12 cellular contexts compared by ENCODE assay signal in the genomic region with DNA sequence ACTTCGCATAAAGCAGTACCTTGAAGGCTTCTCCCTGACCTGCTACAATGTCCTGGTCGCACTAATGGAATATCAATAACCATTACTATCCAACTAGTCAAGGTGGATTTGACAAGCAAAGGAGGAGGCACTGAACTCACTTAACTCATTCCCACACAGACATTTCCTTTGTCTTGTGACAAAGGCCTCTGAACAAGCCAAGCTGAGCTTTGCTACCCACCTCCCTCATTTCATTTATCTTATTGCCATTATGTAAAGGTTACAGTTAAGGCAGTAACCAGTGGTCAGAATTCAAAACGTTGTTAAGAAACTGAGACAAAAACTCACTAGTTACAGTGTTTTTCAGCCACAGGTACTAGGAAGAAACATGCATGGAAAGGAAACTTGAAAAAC. TPM values are rescaled to one million over a fixed set of nuclear protein-coding genes. Genes with fewer than 3 reads are reported as not detected.
A peak's percentile ranks its signal among the peaks of the same experiment; 100 is the strongest.
DNase-seq lines count a peak whose midpoint lies in the region; ATAC-seq and TF ChIP-seq lines count a peak whose summit lies in the region.
"Had no signal": no experiment of that assay in that cellular context is flagged by ENCODE, and none has a peak within 500 bp of the region (broad histone marks: within the 10 kb centered on the region; RNA-seq: fewer than 3 reads in every experiment).

No MANE protein-coding gene starts in this region.

- peak overlapping the region; percentile 4 to 65 (median 43); a peak in 21 of 22 replicates for H3K4me2 ChIP-seq in BLaER1 treated with 17β-estradiol and CSF1 and Interleukin-3, amounts not matched to agents 10 nM and 100 nM
- no peak overlapping the region for H3K4me2 ChIP-seq in parathyroid adenoma (ENCODE audit: low read length)

- no peak overlapping the region for H2AFZ ChIP-seq in parathyroid adenoma

- H3K4me3 ChIP-seq in BLaER1 treated with 17β-estradiol and CSF1 and Interleukin-3, amounts not matched to agents 10 nM and 100 nM: no peak overlapping the region
- no peak overlapping the region for H3K4me3 ChIP-seq in parathyroid adenoma (ENCODE audit: low read depth, low read length)

- H3K4me3 Mint-ChIP-seq in IgD-negative memory B cell: peak overlapping the region in 3 of 4 donors; percentile 10 to 90 (median 11)

- H3K4me1 Mint-ChIP-seq in IgD-negative memory B cell: peaks cover 30 to 51% (median 35%) of the 10 kb centered on the region in 3 donors

- ATAC-seq in GM18858 (IDR thresholded peaks at IDR 0.05; ENCODE audit: unreplicated experiment): no peak
- ATAC-seq in HG03095 (IDR thresholded peaks at IDR 0.05; ENCODE audit: unreplicated experiment): no peak

- no peaks in the 10 kb centered on the region for H3K27me3 Mint-ChIP-seq in IgD-negative memory B cell

- H3K9ac ChIP-seq in BLaER1 treated with 17β-estradiol and CSF1 and Interleukin-3, amounts not matched to agents 10 nM and 100 nM: peak overlapping the region in 8 of 11 experiments; percentile 3 to 37 (median 16); a peak in 3 of 22 replicates
- H3K9ac ChIP-seq in parathyroid adenoma: no peak overlapping the region

- TF ChIP-seq CTCF in parathyroid adenoma (IDR thresholded peaks at IDR 0.05): no peak

- peak overlapping the region in 2 of 3 donors; percentile 30 to 47 for H3K27ac Mint-ChIP-seq in IgD-negative memory B cell

- peaks cover 3% of the 10 kb centered on the region for H3K79me2 ChIP-seq in parathyroid adenoma

- DNase-seq in dermis blood vessel endothelial cell: peak; percentile 30
- DNase-seq in stimulated activated CD4-positive, alpha-beta T cell treated with anti-CD3 and anti-CD28 coated beads, Interleukin-15, amount 100 ng/mL, for 24 hours: no peak
- DNase-seq in NCI-H2081 (lab: John Stamatoyannopoulos, UW): no peak
- DNase-seq: activated effector memory CD4-positive, alpha-beta T cell treated with Interleukin-2 at 50 U/mL for 16 hours; H7; left colon; NCI-H2107 had no signal

- H3K36me3 ChIP-seq in BLaER1 treated with 17β-estradiol and CSF1 and Interleukin-3, amounts not matched to agents 10 nM and 100 nM: peaks cover 0 to 5% (median 0%) of the 10 kb centered on the region in 11 experiments; a peak in 1 of 22 replicates
- H3K36me3 ChIP-seq in parathyroid adenoma (ENCODE audit: control insufficient read depth, insufficient read depth, low read length): no peaks in the 10 kb centered on the region

- H3K36me3 Mint-ChIP-seq in IgD-negative memory B cell: peaks cover 4% of the 10 kb centered on the region

- peaks cover 0 to 24% (median 0%) of the 10 kb centered on the region in 11 experiments; a peak in 5 of 22 replicates for H4K20me1 ChIP-seq in BLaER1 treated with 17β-estradiol and CSF1 and Interleukin-3, amounts not matched to agents 10 nM and 100 nM

- peak overlapping the region in 7 of 11 experiments; percentile 33 to 52 (median 39); a peak in 13 of 22 replicates for H3K27ac ChIP-seq in BLaER1 treated with 17β-estradiol and CSF1 and Interleukin-3, amounts not matched to agents 10 nM and 100 nM
- peak overlapping the region; percentile 53 for H3K27ac ChIP-seq in parathyroid adenoma

- H3K27me3 ChIP-seq in BLaER1 treated with 17β-estradiol and CSF1 and Interleukin-3, amounts not matched to agents 10 nM and 100 nM: no peaks in the 10 kb centered on the region
- no peaks in the 10 kb centered on the region for H3K27me3 ChIP-seq in parathyroid adenoma (ENCODE audit: control insufficient read depth, insufficient read depth, low read length)

- H3K4me1 ChIP-seq in BLaER1 treated with 17β-estradiol and CSF1 and Interleukin-3, amounts not matched to agents 10 nM and 100 nM: peaks cover 9 to 56% (median 22%) of the 10 kb centered on the region in 10 experiments
- peaks cover 14% of the 10 kb centered on the region for H3K4me1 ChIP-seq in parathyroid adenoma

- no peaks in the 10 kb centered on the region for H3K9me3 Mint-ChIP-seq in IgD-negative memory B cell

- H3K9me3 ChIP-seq in BLaER1 treated with 17β-estradiol and CSF1 and Interleukin-3, amounts not matched to agents 10 nM and 100 nM (replicated peaks in 1 of 11): no peaks in the 10 kb centered on the region
- no peaks in the 10 kb centered on the region for H3K9me3 ChIP-seq in parathyroid adenoma (ENCODE audit: control insufficient read depth, low read length)

RNA-seq across cellular contexts. Expression of gene ELMO1, which starts 7.3 kb away (rescaled TPM):
- polyA plus RNA-seq in IgD-negative memory B cell: 86.5 TPM
- total RNA-seq in dermis blood vessel endothelial cell: 68.5 and 109 TPM in 2 replicates
